8 cellular contexts compared by ENCODE assay signal in genomic region chr3:185943363-185944106, GRCh38. TPM values are rescaled to one million over a fixed set of nuclear protein-coding genes. Genes with fewer than 3 reads are reported as not detected.
A peak's percentile ranks its signal among the peaks of the same experiment; 100 is the strongest.
DNase-seq lines count a peak whose midpoint lies in the region; ATAC-seq and TF ChIP-seq lines count a peak whose summit lies in the region.

No MANE protein-coding gene starts in this region.

- H3K36me3 ChIP-seq in kidney epithelial cell (ENCODE audit: control insufficient read depth, insufficient read depth, low read length), result no peaks in the 10 kb centered on the region

- ATAC-seq in GM18907 (IDR thresholded peaks at IDR 0.05; ENCODE audit: unreplicated experiment) (peak; percentile 84), HG03108 (IDR thresholded peaks at IDR 0.05; ENCODE audit: unreplicated experiment) (peak; percentile 89)

- no peak overlapping the region for H3K4me3 ChIP-seq in kidney epithelial cell (ENCODE audit: low read depth, low read length)

- DNase-seq in AG09319 (ENCODE audit: extremely low read depth, low read depth), result peak; percentile 49
- peak; percentile 98 for DNase-seq in NCI-H2196 (lab: John Stamatoyannopoulos, UW; ENCODE audit: unreplicated experiment)
- DNase-seq in activated CD4-positive, CD25-positive, alpha-beta regulatory T cell treated with anti-CD3 and anti-CD28 coated beads, Interleukin-2, amount 50 U/mL, for 16 hours (ENCODE audit: low read depth, low spot score), result peak; percentile 71
- peak; percentile 78 for DNase-seq in central memory CD4-positive, alpha-beta T cell
- no peak for DNase-seq in kidney epithelial cell (ENCODE audit: low read depth)
- peak; percentile 84 for DNase-seq in stimulated activated CD4-positive, alpha-beta T cell treated with anti-CD3 and anti-CD28 coated beads, Interleukin-1b, Interleukin-23, amount 100 ng/mL, for 48 hours

- no peaks in the 10 kb centered on the region for H3K27me3 ChIP-seq in kidney epithelial cell (ENCODE audit: control insufficient read depth, insufficient read depth, low read length)

- TF ChIP-seq CTCF in AG09319 (IDR thresholded peaks at IDR 0.05; ENCODE audit: low read depth, low read length), result no peak; the same call in none of the 2 replicates
- peak; percentile 100 for TF ChIP-seq CTCF in kidney epithelial cell (IDR thresholded peaks at IDR 0.05; ENCODE audit: insufficient read depth, low read length, poor library complexity, severe bottlenecking)

RNA-seq across cellular contexts. Expression of gene TRA2B, which starts 5.7 kb away (rescaled TPM):
- 142 and 154 TPM in 2 replicates for total RNA-seq in kidney epithelial cell
